ENCODE assay signal across 1 cellular context in the genomic region with DNA sequence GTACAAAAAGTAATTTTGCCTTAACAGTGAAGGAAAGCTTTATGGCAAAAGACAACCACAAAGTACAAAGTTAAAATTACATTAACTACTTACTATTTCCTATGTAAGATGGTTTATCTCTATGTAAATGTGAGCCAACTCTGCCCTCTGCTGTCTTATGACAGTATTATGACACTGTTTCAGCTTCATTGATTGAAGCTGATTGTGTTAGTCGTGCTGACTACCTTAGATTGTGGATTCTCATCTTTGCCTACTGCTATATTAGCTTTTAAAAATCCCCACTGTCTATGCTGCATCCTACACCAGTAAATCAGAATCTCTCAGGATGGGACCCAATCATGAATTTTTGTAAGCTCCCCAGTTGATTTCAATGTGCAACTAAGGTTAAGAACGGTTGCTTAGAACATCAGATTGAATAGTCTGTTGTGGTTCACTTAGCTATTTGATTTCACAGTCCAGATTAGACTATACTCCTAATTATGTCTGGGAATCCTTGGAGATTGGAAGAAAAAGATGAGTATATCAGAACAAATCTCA.
TF ChIP-seq lines count a peak whose summit lies in the region.

No MANE protein-coding gene starts in this region.

TF ChIP-seq in GM23338, 12 proteins besides CTCF, POLR2A, EP300 and RAD21 (continued from another document):
- TF ChIP-seq, protein P1, sequence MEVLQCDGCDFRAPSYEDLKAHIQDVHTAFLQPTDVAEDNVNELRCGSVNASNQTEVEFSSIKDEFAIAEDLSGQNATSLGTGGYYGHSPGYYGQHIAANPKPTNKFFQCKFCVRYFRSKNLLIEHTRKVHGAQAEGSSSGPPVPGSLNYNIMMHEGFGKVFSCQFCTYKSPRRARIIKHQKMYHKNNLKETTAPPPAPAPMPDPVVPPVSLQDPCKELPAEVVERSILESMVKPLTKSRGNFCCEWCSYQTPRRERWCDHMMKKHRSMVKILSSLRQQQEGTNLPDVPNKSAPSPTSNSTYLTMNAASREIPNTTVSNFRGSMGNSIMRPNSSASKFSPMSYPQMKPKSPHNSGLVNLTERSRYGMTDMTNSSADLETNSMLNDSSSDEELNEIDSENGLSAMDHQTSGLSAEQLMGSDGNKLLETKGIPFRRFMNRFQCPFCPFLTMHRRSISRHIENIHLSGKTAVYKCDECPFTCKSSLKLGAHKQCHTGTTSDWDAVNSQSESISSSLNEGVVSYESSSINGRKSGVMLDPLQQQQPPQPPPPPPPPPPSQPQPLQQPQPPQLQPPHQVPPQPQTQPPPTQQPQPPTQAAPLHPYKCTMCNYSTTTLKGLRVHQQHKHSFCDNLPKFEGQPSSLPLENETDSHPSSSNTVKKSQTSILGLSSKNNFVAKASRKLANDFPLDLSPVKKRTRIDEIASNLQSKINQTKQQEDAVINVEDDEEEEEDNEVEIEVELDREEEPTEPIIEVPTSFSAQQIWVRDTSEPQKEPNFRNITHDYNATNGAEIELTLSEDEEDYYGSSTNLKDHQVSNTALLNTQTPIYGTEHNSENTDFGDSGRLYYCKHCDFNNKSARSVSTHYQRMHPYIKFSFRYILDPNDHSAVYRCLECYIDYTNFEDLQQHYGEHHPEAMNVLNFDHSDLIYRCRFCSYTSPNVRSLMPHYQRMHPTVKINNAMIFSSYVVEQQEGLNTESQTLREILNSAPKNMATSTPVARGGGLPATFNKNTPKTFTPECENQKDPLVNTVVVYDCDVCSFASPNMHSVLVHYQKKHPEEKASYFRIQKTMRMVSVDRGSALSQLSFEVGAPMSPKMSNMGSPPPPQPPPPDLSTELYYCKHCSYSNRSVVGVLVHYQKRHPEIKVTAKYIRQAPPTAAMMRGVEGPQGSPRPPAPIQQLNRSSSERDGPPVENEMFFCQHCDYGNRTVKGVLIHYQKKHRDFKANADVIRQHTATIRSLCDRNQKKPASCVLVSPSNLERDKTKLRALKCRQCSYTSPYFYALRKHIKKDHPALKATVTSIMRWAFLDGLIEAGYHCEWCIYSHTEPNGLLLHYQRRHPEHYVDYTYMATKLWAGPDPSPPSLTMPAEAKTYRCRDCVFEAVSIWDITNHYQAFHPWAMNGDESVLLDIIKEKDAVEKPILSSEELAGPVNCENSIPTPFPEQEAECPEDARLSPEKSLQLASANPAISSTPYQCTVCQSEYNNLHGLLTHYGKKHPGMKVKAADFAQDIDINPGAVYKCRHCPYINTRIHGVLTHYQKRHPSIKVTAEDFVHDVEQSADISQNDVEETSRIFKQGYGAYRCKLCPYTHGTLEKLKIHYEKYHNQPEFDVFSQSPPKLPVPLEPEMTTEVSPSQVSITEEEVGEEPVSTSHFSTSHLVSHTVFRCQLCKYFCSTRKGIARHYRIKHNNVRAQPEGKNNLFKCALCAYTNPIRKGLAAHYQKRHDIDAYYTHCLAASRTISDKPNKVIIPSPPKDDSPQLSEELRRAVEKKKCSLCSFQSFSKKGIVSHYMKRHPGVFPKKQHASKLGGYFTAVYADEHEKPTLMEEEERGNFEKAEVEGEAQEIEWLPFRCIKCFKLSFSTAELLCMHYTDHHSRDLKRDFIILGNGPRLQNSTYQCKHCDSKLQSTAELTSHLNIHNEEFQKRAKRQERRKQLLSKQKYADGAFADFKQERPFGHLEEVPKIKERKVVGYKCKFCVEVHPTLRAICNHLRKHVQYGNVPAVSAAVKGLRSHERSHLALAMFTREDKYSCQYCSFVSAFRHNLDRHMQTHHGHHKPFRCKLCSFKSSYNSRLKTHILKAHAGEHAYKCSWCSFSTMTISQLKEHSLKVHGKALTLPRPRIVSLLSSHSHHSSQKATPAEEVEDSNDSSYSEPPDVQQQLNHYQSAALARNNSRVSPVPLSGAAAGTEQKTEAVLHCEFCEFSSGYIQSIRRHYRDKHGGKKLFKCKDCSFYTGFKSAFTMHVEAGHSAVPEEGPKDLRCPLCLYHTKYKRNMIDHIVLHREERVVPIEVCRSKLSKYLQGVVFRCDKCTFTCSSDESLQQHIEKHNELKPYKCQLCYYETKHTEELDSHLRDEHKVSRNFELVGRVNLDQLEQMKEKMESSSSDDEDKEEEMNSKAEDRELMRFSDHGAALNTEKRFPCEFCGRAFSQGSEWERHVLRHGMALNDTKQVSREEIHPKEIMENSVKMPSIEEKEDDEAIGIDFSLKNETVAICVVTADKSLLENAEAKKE (CRISPR knock-in tag; IDR thresholded peaks at IDR 0.05) = no peak
- TF ChIP-seq NANOG (IDR thresholded peaks at IDR 0.05; ENCODE audit: borderline replicate concordance) (no peak), STAT1 (IDR thresholded peaks at IDR 0.05; ENCODE audit: unreplicated experiment) (no peak), EZH2phosphoT487 (IDR thresholded peaks at IDR 0.05; ENCODE audit: unreplicated experiment) (no peak), EZH2 (IDR thresholded peaks at IDR 0.05; ENCODE audit: low read depth, unreplicated experiment) (no peak), POLR2AphosphoS5 (IDR thresholded peaks at IDR 0.05; ENCODE audit: low read depth) (no peak)
- TF ChIP-seq, protein P2, sequence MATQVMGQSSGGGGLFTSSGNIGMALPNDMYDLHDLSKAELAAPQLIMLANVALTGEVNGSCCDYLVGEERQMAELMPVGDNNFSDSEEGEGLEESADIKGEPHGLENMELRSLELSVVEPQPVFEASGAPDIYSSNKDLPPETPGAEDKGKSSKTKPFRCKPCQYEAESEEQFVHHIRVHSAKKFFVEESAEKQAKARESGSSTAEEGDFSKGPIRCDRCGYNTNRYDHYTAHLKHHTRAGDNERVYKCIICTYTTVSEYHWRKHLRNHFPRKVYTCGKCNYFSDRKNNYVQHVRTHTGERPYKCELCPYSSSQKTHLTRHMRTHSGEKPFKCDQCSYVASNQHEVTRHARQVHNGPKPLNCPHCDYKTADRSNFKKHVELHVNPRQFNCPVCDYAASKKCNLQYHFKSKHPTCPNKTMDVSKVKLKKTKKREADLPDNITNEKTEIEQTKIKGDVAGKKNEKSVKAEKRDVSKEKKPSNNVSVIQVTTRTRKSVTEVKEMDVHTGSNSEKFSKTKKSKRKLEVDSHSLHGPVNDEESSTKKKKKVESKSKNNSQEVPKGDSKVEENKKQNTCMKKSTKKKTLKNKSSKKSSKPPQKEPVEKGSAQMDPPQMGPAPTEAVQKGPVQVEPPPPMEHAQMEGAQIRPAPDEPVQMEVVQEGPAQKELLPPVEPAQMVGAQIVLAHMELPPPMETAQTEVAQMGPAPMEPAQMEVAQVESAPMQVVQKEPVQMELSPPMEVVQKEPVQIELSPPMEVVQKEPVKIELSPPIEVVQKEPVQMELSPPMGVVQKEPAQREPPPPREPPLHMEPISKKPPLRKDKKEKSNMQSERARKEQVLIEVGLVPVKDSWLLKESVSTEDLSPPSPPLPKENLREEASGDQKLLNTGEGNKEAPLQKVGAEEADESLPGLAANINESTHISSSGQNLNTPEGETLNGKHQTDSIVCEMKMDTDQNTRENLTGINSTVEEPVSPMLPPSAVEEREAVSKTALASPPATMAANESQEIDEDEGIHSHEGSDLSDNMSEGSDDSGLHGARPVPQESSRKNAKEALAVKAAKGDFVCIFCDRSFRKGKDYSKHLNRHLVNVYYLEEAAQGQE (IDR thresholded peaks at IDR 0.05; ENCODE audit: unreplicated experiment) = no peak
TF ChIP-seq in GM23338: peak in this region for 0.
